9 cellular contexts compared by ENCODE assay signal in genomic region chr6:154868143-154868594, GRCh38.
DNase-seq lines count a peak whose midpoint lies in the region; ATAC-seq and TF ChIP-seq lines count a peak whose summit lies in the region.
"Had no signal": no experiment of that assay in that cellular context is flagged by ENCODE, and none has a peak within 500 bp of the region (broad histone marks: within the 10 kb centered on the region; RNA-seq: fewer than 3 reads in every experiment).

No MANE protein-coding gene starts in this region.

- H3K36me3 ChIP-seq in kidney epithelial cell (ENCODE audit: control insufficient read depth, insufficient read depth, low read length), result no peaks in the 10 kb centered on the region
- H3K36me3 ChIP-seq in uterus, result no peaks in the 10 kb centered on the region

- intact Hi-C loops in uterus (cut with DNase I; ENCODE audit: low total_unique reads), result no loop called here

- H3K4me1 ChIP-seq in uterus, result no peaks in the 10 kb centered on the region

- peak; percentile 72 for TF ChIP-seq CTCF in astrocyte of the spinal cord (IDR thresholded peaks at IDR 0.05; ENCODE audit: low read depth, low read length)
- TF ChIP-seq CTCF in kidney epithelial cell (IDR thresholded peaks at IDR 0.05; ENCODE audit: insufficient read depth, low read length, poor library complexity, severe bottlenecking), result peak; percentile 72
- TF ChIP-seq CTCF in uterus (IDR thresholded peaks at IDR 0.05), result peak; percentile 58 to 69 (median 66)

- no peak for TF ChIP-seq POLR2A in uterus (IDR thresholded peaks at IDR 0.05)

- no peak for ATAC-seq in HG03460 (IDR thresholded peaks at IDR 0.05; ENCODE audit: unreplicated experiment)
- no peak for ATAC-seq in GM21576 (IDR thresholded peaks at IDR 0.05; ENCODE audit: unreplicated experiment)

- DNase-seq in A172 (ENCODE audit: low spot score) (peak; percentile 34), GM03348 (ENCODE audit: low spot score) (peak; percentile 75), NCI-H2029 treated with DMSO at 0.1 percent for 48 hours (lab: John Stamatoyannopoulos, UW) (peak; percentile 15), astrocyte of the spinal cord (ENCODE audit: low read depth, low spot score) (peak; percentile 73), kidney epithelial cell (ENCODE audit: low read depth) (no peak), uterus (no peak)

- H3K4me3 ChIP-seq in astrocyte of the spinal cord (ENCODE audit: low read depth, low read length) (no peak overlapping the region), kidney epithelial cell (ENCODE audit: low read depth, low read length) (no peak overlapping the region), uterus (no peak overlapping the region)

- H3K27me3 ChIP-seq in kidney epithelial cell (ENCODE audit: control insufficient read depth, insufficient read depth, low read length), result no peaks in the 10 kb centered on the region
- no peaks in the 10 kb centered on the region for H3K27me3 ChIP-seq in uterus

- H3K9me3 ChIP-seq in uterus, result no peaks in the 10 kb centered on the region

- no peak overlapping the region for H3K27ac ChIP-seq in uterus
- H3K27ac ChIP-seq: epithelial cell of prostate had no signal

- in situ Hi-C loops in astrocyte of the spinal cord (cut with HindIII; ENCODE audit: low sequenced_read_pairs), result no loop called here

Comparison
In these comparisons a context has a peak if more than half of its experiments do, and no peak if none do; other contexts are left out.
1. DNase-seq: peak in A172 (single experiment), GM03348 (single experiment), NCI-H2029 treated with DMSO at 0.1 percent for 48 hours (single experiment) and astrocyte of the spinal cord (single experiment); none in kidney epithelial cell (single experiment) and uterus (0 of 2).
2. Peak in every context shown above with its lines, with median percentiles within 50 percentile points of each other: CTCF ChIP-seq.